ENCODE assay signal across 23 cellular contexts in the genomic region with DNA sequence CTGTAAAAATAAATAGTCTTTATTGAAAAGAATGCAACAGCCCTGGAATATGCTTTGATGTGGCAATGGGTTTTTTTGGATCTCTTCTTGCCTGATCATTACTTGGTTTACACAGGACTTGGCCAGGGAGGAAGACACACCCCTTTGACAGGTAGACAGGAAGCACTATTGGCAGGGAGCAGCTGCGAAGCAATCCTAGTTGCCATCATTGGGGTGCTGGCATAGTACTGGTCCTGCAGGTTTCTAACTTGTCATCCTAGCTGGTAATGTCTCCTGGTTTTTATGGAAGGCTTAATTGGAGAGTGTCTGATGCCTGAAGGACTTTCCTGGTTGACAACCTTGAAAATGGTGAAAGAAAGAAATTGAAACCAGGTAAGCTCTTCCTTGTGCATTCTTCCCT.
DNase-seq lines count a peak whose midpoint lies in the region; ATAC-seq and TF ChIP-seq lines count a peak whose summit lies in the region.
"Had no signal": no experiment of that assay in that cellular context is flagged by ENCODE, and none has a peak within 500 bp of the region (broad histone marks: within the 10 kb centered on the region; RNA-seq: fewer than 3 reads in every experiment).

No MANE protein-coding gene starts in this region.

- no peak overlapping the region for H3K56ac ChIP-seq in H9 (ENCODE audit: insufficient read length, low read depth, low read length)

- WGBS in prostate gland: 36% methylated on average over 1 of the region's 1 CpG
- WGBS in H9 (ENCODE audit: extremely low coverage, insufficient read length, low lambda C conversion rate): no CpG with 5 or more reads among the region's 1 CpG

- H3K14ac ChIP-seq in H9 (ENCODE audit: insufficient read depth, low read length): no peak overlapping the region

- no peak for TF ChIP-seq POLR2A in prostate gland (IDR thresholded peaks at IDR 0.05)

- no peaks in the 10 kb centered on the region for H3K9me3 Mint-ChIP-seq in activated T-helper 17 cell treated with anti-CD3 and anti-CD28 coated beads, Interleukin-2, amount 50 U/mL, for 72 hours
- H3K9me3 Mint-ChIP-seq in osteocyte (ENCODE audit: unreplicated experiment) (no peaks in the 10 kb centered on the region), H9 (no peaks in the 10 kb centered on the region; a peak in 1 of 5 replicates), progenitor cell of endocrine pancreas (ENCODE audit: low read depth) (peaks cover 3% of the 10 kb centered on the region)
- H3K9me3 Mint-ChIP-seq: central memory CD8-positive, alpha-beta T cell had no signal

- H3K18ac ChIP-seq in H9 (ENCODE audit: insufficient read length, low read depth, low read length): no peak overlapping the region

- no peak overlapping the region for H2BK120ac ChIP-seq in H9 (ENCODE audit: low read depth, low read length, poor library complexity, severe bottlenecking)

- H3K27me3 ChIP-seq in Loucy (ENCODE audit: insufficient read depth, low read length, poor library complexity, severe bottlenecking): no peaks in the 10 kb centered on the region
- H3K27me3 ChIP-seq in prostate gland (replicated peaks; ENCODE audit: insufficient read depth): no peaks in the 10 kb centered on the region
- no peaks in the 10 kb centered on the region for H3K27me3 ChIP-seq in H9 (ENCODE audit: insufficient read depth, low read length)
- H3K27me3 ChIP-seq: gastrocnemius medialis, SJSA1 had no signal

- H3K9ac ChIP-seq in Loucy (ENCODE audit: low read depth, low read length, poor library complexity, severe bottlenecking) (no peak overlapping the region), H9 (ENCODE audit: extremely low read depth, insufficient read length, low read length) (no peak overlapping the region)

- no peak overlapping the region for H3K23ac ChIP-seq in H9 (ENCODE audit: insufficient read length, low read depth, low read length)

- TF ChIP-seq CTCF in Loucy (conservative IDR thresholded peaks at IDR 0.05; ENCODE audit: low read length): no peak
- no peak for TF ChIP-seq CTCF in prostate gland (IDR thresholded peaks at IDR 0.05)
- TF ChIP-seq CTCF in osteocyte (IDR thresholded peaks at IDR 0.05): no peak
- TF ChIP-seq CTCF in H9 (conservative IDR thresholded peaks at IDR 0.05): no peak
- no peak for TF ChIP-seq CTCF in progenitor cell of endocrine pancreas (IDR thresholded peaks at IDR 0.05; ENCODE audit: unreplicated experiment)

- H3K4me2 ChIP-seq in Loucy (ENCODE audit: low read depth, low read length, poor library complexity, severe bottlenecking) (no peak overlapping the region), H9 (ENCODE audit: insufficient read depth, insufficient read length, low read length) (no peak overlapping the region)
- H3K4me2 ChIP-seq: A549 had no signal

- peaks cover 28% of the 10 kb centered on the region for H3K4me1 Mint-ChIP-seq in activated T-helper 17 cell treated with anti-CD3 and anti-CD28 coated beads, Interleukin-2, amount 50 U/mL, for 72 hours
- H3K4me1 Mint-ChIP-seq in osteocyte (ENCODE audit: unreplicated experiment) (peaks cover 24% of the 10 kb centered on the region), H9 (peaks cover 25% of the 10 kb centered on the region in 2 experiments), progenitor cell of endocrine pancreas (ENCODE audit: low read depth) (peaks cover 22% of the 10 kb centered on the region)

- H3K4ac ChIP-seq in H9 (ENCODE audit: low read depth, low read length): no peak overlapping the region

- H3K4me1 ChIP-seq in Loucy (ENCODE audit: insufficient read depth, low read length, poor library complexity, severe bottlenecking): peaks cover 17% of the 10 kb centered on the region
- H3K4me1 ChIP-seq in prostate gland (replicated peaks): no peaks in the 10 kb centered on the region
- H3K4me1 ChIP-seq in H9 (ENCODE audit: insufficient read depth, low read length): peaks cover 9% of the 10 kb centered on the region; the same call in 1 of the 2 replicates
- H3K4me1 ChIP-seq: A549, gastrocnemius medialis had no signal

- peak overlapping the region; percentile 8 for H3K4me3 Mint-ChIP-seq in activated T-helper 17 cell treated with anti-CD3 and anti-CD28 coated beads, Interleukin-2, amount 50 U/mL, for 72 hours
- H3K4me3 Mint-ChIP-seq in osteocyte (ENCODE audit: unreplicated experiment) (no peak overlapping the region), H9 (no peak overlapping the region), progenitor cell of endocrine pancreas (ENCODE audit: low read depth) (no peak overlapping the region)
- H3K4me3 Mint-ChIP-seq: central memory CD8-positive, alpha-beta T cell had no signal

- H2BK15ac ChIP-seq in H9 (ENCODE audit: low read depth, low read length): no peak overlapping the region

- H3K36me3 Mint-ChIP-seq in activated T-helper 17 cell treated with anti-CD3 and anti-CD28 coated beads, Interleukin-2, amount 50 U/mL, for 72 hours (ENCODE audit: low read depth): no peaks in the 10 kb centered on the region
- H3K36me3 Mint-ChIP-seq in osteocyte (ENCODE audit: unreplicated experiment) (no peaks in the 10 kb centered on the region), H9 (ENCODE audit: insufficient read depth in 1 of 3, low read depth in 3 of 3) (peaks cover 0 to 4% (median 2%) of the 10 kb centered on the region in 3 experiments; a peak in 2 of 7 replicates), progenitor cell of endocrine pancreas (ENCODE audit: insufficient read depth) (peaks cover 4% of the 10 kb centered on the region)

- no peak overlapping the region for H2BK5ac ChIP-seq in H9 (ENCODE audit: insufficient read length, low read length)

- DNase-seq in NCI-H510A treated with DMSO at 0.1 percent for 48 hours (lab: John Stamatoyannopoulos, UW) (peak; percentile 6), NCI-H510A (lab: John Stamatoyannopoulos, UW) (no peak), prostate gland (ENCODE audit: low spot score) (peak; percentile 71), osteocyte (ENCODE audit: extremely low spot score, unreplicated experiment) (no peak), H9 (no peak), progenitor cell of endocrine pancreas (ENCODE audit: low spot score, unreplicated experiment) (no peak)
- DNase-seq: activated CD4-positive, alpha-beta T cell treated with anti-CD3 and anti-CD28 coated beads, Interleukin-2, amount 50 U/mL, for 4 hours; activated CD8-positive, alpha-beta memory T cell treated with anti-CD3 and anti-CD28 coated beads, Interleukin-2, amount 50 U/mL, for 48 hours; activated effector memory CD4-positive, alpha-beta T cell treated with anti-CD3 and anti-CD28 coated beads, Interleukin-2, amount 50 U/mL, for 16 hours; amygdala; erythroblast; gastrocnemius medialis; GF-D8; hypothalamus; NCI-H82; T-helper 2 cell; WERI-Rb-1 had no signal

- no peak overlapping the region for H3T11ph ChIP-seq in H9 (ENCODE audit: low read length)

- no peak overlapping the region for H4K91ac ChIP-seq in H9 (ENCODE audit: insufficient read length, low read depth, low read length)

- peak overlapping the region; percentile 5; the same call in 1 of the 2 replicates for H2AFZ ChIP-seq in Loucy (ENCODE audit: low read length)
- no peak overlapping the region for H2AFZ ChIP-seq in H9 (ENCODE audit: low read length)

- H2BK12ac ChIP-seq in H9 (ENCODE audit: insufficient read length, low read depth, low read length): no peak overlapping the region

- no peak overlapping the region for H3K27ac Mint-ChIP-seq in activated T-helper 17 cell treated with anti-CD3 and anti-CD28 coated beads, Interleukin-2, amount 50 U/mL, for 72 hours
- no peak overlapping the region for H3K27ac Mint-ChIP-seq in osteocyte (ENCODE audit: unreplicated experiment)
- peak overlapping the region in 1 of 3 experiments; percentile 41; a peak in 1 of 7 replicates for H3K27ac Mint-ChIP-seq in H9
- H3K27ac Mint-ChIP-seq in progenitor cell of endocrine pancreas: no peak overlapping the region

- H3K23me2 ChIP-seq in H9 (ENCODE audit: insufficient read length, low read depth, low read length, poor library complexity, severe bottlenecking): no peaks in the 10 kb centered on the region

- no peaks in the 10 kb centered on the region for H3K27me3 Mint-ChIP-seq in activated T-helper 17 cell treated with anti-CD3 and anti-CD28 coated beads, Interleukin-2, amount 50 U/mL, for 72 hours
- H3K27me3 Mint-ChIP-seq in osteocyte (ENCODE audit: unreplicated experiment) (no peaks in the 10 kb centered on the region), H9 (ENCODE audit: low read depth) (peaks cover 14% of the 10 kb centered on the region), progenitor cell of endocrine pancreas (peaks cover 5% of the 10 kb centered on the region)
- H3K27me3 Mint-ChIP-seq: central memory CD8-positive, alpha-beta T cell had no signal

- H3F3A ChIP-seq in Loucy (ENCODE audit: low read depth): no peaks in the 10 kb centered on the region

- no peaks in the 10 kb centered on the region for H3K9me3 ChIP-seq in Loucy (ENCODE audit: insufficient read depth, low read depth, low read length)
- no peaks in the 10 kb centered on the region for H3K9me3 ChIP-seq in prostate gland
- H3K9me3 ChIP-seq in H9 (ENCODE audit: control insufficient read depth, low read depth, low read length): no peaks in the 10 kb centered on the region
- H3K9me3 ChIP-seq: A549, gastrocnemius medialis, SJSA1 had no signal

- H3K79me2 ChIP-seq in Loucy (ENCODE audit: insufficient read depth, low read length) (no peaks in the 10 kb centered on the region), H9 (ENCODE audit: insufficient read depth, low read length) (no peaks in the 10 kb centered on the region)

- intact Hi-C loops in prostate gland (cut with DNase I): no loop called here

- H4K20me1 ChIP-seq in Loucy (ENCODE audit: insufficient read depth, low read length, poor library complexity, severe bottlenecking): no peaks in the 10 kb centered on the region
- H4K20me1 ChIP-seq in H9 (ENCODE audit: control insufficient read depth, insufficient read depth, insufficient read length): no peaks in the 10 kb centered on the region

- H3K27ac ChIP-seq in prostate gland (no peak overlapping the region), H9 (ENCODE audit: insufficient read length, low read depth, low read length) (no peak overlapping the region)
- H3K27ac ChIP-seq: A549, gastrocnemius medialis, SJSA1, WERI-Rb-1 had no signal

- no peak overlapping the region for H4K8ac ChIP-seq in H9 (replicated peaks; ENCODE audit: insufficient read length, low read depth, low read length)

- no peak for ATAC-seq in activated T-helper 17 cell treated with anti-CD3 and anti-CD28 coated beads, Interleukin-2, amount 50 U/mL, for 72 hours (replicated peaks)
- ATAC-seq: A549, gastrocnemius medialis, sciatic nerve had no signal

- no peak overlapping the region for H2BK20ac ChIP-seq in H9 (ENCODE audit: low read depth, low read length, poor library complexity, severe bottlenecking)

- no peak overlapping the region for H2AK5ac ChIP-seq in H9 (ENCODE audit: insufficient read length, low read length)

- H3K36me3 ChIP-seq in Loucy (ENCODE audit: insufficient read depth, low read length): no peaks in the 10 kb centered on the region
- H3K36me3 ChIP-seq in prostate gland: no peaks in the 10 kb centered on the region
- H3K36me3 ChIP-seq: gastrocnemius medialis, SJSA1, WERI-Rb-1 had no signal

- no peak overlapping the region for H3K4me3 ChIP-seq in Loucy (ENCODE audit: low read length, poor library complexity, severe bottlenecking)
- H3K4me3 ChIP-seq in prostate gland: no peak overlapping the region
- H3K4me3 ChIP-seq: A549, gastrocnemius medialis, SJSA1 had no signal

- no peaks in the 10 kb centered on the region for H3K9me2 ChIP-seq in Loucy (replicated peaks; ENCODE audit: low read depth, low read length)

- no peak overlapping the region for H4K5ac ChIP-seq in H9 (ENCODE audit: insufficient read length, low read depth, low read length)

- no peaks in the 10 kb centered on the region for H3K79me1 ChIP-seq in H9 (ENCODE audit: insufficient read depth, low read depth, low read length, poor library complexity, severe bottlenecking)

Comparison
In these comparisons a context has a peak if more than half of its experiments do, and no peak if none do; other contexts are left out.
1. DNase-seq: peak in NCI-H510A treated with DMSO at 0.1 percent for 48 hours (single experiment) and prostate gland (single experiment); none in NCI-H510A (single experiment), osteocyte (single experiment), H9 (single experiment) and progenitor cell of endocrine pancreas (single experiment).